Comparison of ENCODE assay signal across 17 cellular contexts in the genomic region with DNA sequence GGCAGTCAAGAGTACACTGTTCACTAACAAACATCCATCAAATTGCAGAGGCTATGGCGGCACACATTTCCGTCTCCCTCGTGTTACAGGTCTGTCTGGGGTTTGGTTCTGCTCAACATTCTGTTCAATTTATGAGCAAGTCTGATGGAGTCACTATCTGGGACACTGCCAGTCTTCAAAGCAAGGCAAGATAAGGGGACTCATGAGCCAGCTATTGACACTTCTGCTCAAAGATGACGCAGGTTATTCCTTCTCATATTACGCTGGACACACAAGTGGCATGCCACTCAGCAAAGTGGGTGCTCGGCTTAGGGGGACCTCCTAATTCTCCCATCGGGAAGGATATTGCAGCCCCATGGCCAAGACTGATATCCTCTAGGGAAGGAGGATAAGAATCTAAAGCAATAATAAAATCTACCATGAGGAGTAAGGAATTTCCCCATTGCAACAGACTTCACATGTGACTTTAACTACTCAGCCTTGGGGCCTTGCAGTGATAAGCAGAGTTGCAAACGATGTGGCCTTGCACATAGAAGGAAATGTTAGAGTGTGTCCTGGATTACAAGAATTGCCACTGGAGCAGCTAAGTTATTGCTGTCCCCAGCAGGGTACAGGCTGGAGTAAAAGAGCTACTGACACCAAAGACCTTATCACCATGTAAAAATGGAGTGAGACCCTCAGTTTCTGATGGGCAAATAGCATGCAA.
A peak's percentile ranks its signal among the peaks of the same experiment; 100 is the strongest.
DNase-seq lines count a peak whose midpoint lies in the region; ATAC-seq and TF ChIP-seq lines count a peak whose summit lies in the region.
"Had no signal": no experiment of that assay in that cellular context is flagged by ENCODE, and none has a peak within 500 bp of the region (broad histone marks: within the 10 kb centered on the region; RNA-seq: fewer than 3 reads in every experiment).

No MANE protein-coding gene starts in this region.

- TF ChIP-seq CTCF in C4-2B (conservative IDR thresholded peaks at IDR 0.05) (no peak), PC-3 (conservative IDR thresholded peaks at IDR 0.05; ENCODE audit: low read depth, low read length) (no peak)

- no peaks in the 10 kb centered on the region for H3K27me3 Mint-ChIP-seq in activated naive CD4-positive, alpha-beta T cell treated with anti-CD3 and anti-CD28 coated beads, Interleukin-2, amount 10 ng/mL, durations not matched to agents 7 days and 5 days
- H3K27me3 Mint-ChIP-seq: central memory CD8-positive, alpha-beta T cell; memory B cell had no signal

- POLR2A ChIA-PET in PC-3 (lab: Charles Lee; ENCODE audit: unreplicated experiment): no interaction called here

- H4K12ac ChIP-seq in trophoblast cell (ENCODE audit: low read depth, low read length): no peak overlapping the region

- H3K4me1 ChIP-seq in PC-3 (ENCODE audit: insufficient read depth, low read length): no peaks in the 10 kb centered on the region
- H3K4me1 ChIP-seq in trophoblast cell (ENCODE audit: control insufficient read depth in 1 of 2, insufficient read depth in 2 of 2, low read length in 2 of 2): no peaks in the 10 kb centered on the region

- no peak overlapping the region for H2BK12ac ChIP-seq in trophoblast cell (ENCODE audit: low read length)

- H3K79me2 ChIP-seq in PC-3 (ENCODE audit: low read length) (no peaks in the 10 kb centered on the region), trophoblast cell (ENCODE audit: control insufficient read depth, insufficient read depth, low read length, poor library complexity) (no peaks in the 10 kb centered on the region)

- no peak overlapping the region for H3K14ac ChIP-seq in trophoblast cell (ENCODE audit: low read length)

- H3K36me3 ChIP-seq in PC-3 (ENCODE audit: low read depth, low read length): no peaks in the 10 kb centered on the region
- no peaks in the 10 kb centered on the region for H3K36me3 ChIP-seq in trophoblast cell (ENCODE audit: control insufficient read depth in 1 of 2, insufficient read depth in 2 of 2, low read length in 2 of 2)

- no peak overlapping the region for H3K27ac Mint-ChIP-seq in activated naive CD4-positive, alpha-beta T cell treated with anti-CD3 and anti-CD28 coated beads, Interleukin-2, amount 10 ng/mL, durations not matched to agents 7 days and 5 days
- H3K27ac Mint-ChIP-seq: activated CD4-positive, alpha-beta memory T cell treated with anti-CD3 and anti-CD28 coated beads for 36 hours; memory B cell; T-helper 2 cell treated with Interferon-gamma antibody and Interleukin-4, amounts not matched to agents 5 μg/mL and 100 μg/mL, for 36 hours had no signal

- no peak overlapping the region for H3K18ac ChIP-seq in trophoblast cell (ENCODE audit: low read length)

- no peak overlapping the region for H4K8ac ChIP-seq in trophoblast cell (ENCODE audit: low read depth, low read length)

- H3K4me3 ChIP-seq in PC-3 (ENCODE audit: low read length): no peak overlapping the region
- H3K4me3 ChIP-seq in trophoblast cell (ENCODE audit: low read depth, low read length): no peak overlapping the region

- H3K4ac ChIP-seq in trophoblast cell (ENCODE audit: low read depth, low read length): no peak overlapping the region

- H2AK5ac ChIP-seq in trophoblast cell (ENCODE audit: low read length): no peak overlapping the region

- BruUV-seq in PC-3 (replicated peaks; lab: Mats Ljungman, UMichigan): no TSS peak

- no peak overlapping the region for H2BK5ac ChIP-seq in trophoblast cell (ENCODE audit: low read depth, low read length, poor library complexity)

- WGBS in trophoblast cell (ENCODE audit: extremely low coverage, insufficient coverage, insufficient read length): no CpG with 5 or more reads among the region's 8 CpGs

- DNase-seq in PC-3 (peak; percentile 52), fibroblast of peridontal ligament (ENCODE audit: extremely low read depth) (peak; percentile 53), trophoblast cell (peak; percentile 56 to 85), UCSD-AML1 (lab: John Stamatoyannopoulos, UW; ENCODE audit: unreplicated experiment) (no peak), NOMO-1 treated with DMSO at 0.1 percent for 48 hours (lab: John Stamatoyannopoulos, UW; ENCODE audit: unreplicated experiment) (no peak)
- no peak for DNase-seq in activated naive CD4-positive, alpha-beta T cell treated with anti-CD3 and anti-CD28 coated beads, Interleukin-2, amount 10 ng/mL, durations not matched to agents 7 days and 5 days
- DNase-seq: activated CD4-positive, alpha-beta memory T cell treated with anti-CD3 and anti-CD28 coated beads for 36 hours; activated gamma-delta T cell treated with Interleukin-2 at 50 U/mL for 16 hours; DMS79 treated with DMSO at 0.1 percent for 48 hours; NCI-H1092 treated with DMSO at 0.1 percent for 48 hours; NCI-H526 treated with DMSO at 0.1 percent for 48 hours; nucleus accumbens had no signal

- no peaks in the 10 kb centered on the region for H3K79me1 ChIP-seq in trophoblast cell (ENCODE audit: low read length)

- H3K9me3 Mint-ChIP-seq in activated naive CD4-positive, alpha-beta T cell treated with anti-CD3 and anti-CD28 coated beads, Interleukin-2, amount 10 ng/mL, durations not matched to agents 7 days and 5 days: no peaks in the 10 kb centered on the region
- H3K9me3 Mint-ChIP-seq: activated CD4-positive, alpha-beta memory T cell treated with anti-CD3 and anti-CD28 coated beads for 36 hours; memory B cell; T-helper 2 cell treated with Interferon-gamma antibody and Interleukin-4, amounts not matched to agents 5 μg/mL and 100 μg/mL, for 36 hours had no signal

- CTCF ChIA-PET in PC-3 (lab: Charles Lee): no interaction called here
- CTCF ChIA-PET in activated naive CD4-positive, alpha-beta T cell treated with anti-CD3 and anti-CD28 coated beads, Interleukin-2, amount 10 ng/mL, durations not matched to agents 7 days and 5 days (lab: Charles Lee): no interaction called here

- no peaks in the 10 kb centered on the region for H4K20me1 ChIP-seq in PC-3 (ENCODE audit: low read length)

- no peaks in the 10 kb centered on the region for H3K36me3 Mint-ChIP-seq in activated naive CD4-positive, alpha-beta T cell treated with anti-CD3 and anti-CD28 coated beads, Interleukin-2, amount 10 ng/mL, durations not matched to agents 7 days and 5 days
- H3K36me3 Mint-ChIP-seq: activated CD4-positive, alpha-beta memory T cell treated with anti-CD3 and anti-CD28 coated beads for 36 hours; memory B cell had no signal

- ATAC-seq in PC-3 (no peak), HG03565 (IDR thresholded peaks at IDR 0.05; ENCODE audit: unreplicated experiment) (no peak)

- no peak overlapping the region for H2BK120ac ChIP-seq in trophoblast cell (ENCODE audit: insufficient read depth, low read length, poor library complexity)

- H3K27ac ChIP-seq in C4-2B: peak overlapping the region; percentile 34; the same call in 1 of the 2 replicates
- no peak overlapping the region for H3K27ac ChIP-seq in PC-3 (ENCODE audit: low read length)
- H3K27ac ChIP-seq in trophoblast cell (ENCODE audit: low read depth, low read length): no peak overlapping the region

- H4K91ac ChIP-seq in trophoblast cell (ENCODE audit: low read depth, low read length): no peak overlapping the region

- H3K9ac ChIP-seq in PC-3 (ENCODE audit: low read length) (no peak overlapping the region), trophoblast cell (ENCODE audit: low read length) (no peak overlapping the region)

- no peak overlapping the region for H3K4me3 Mint-ChIP-seq in activated naive CD4-positive, alpha-beta T cell treated with anti-CD3 and anti-CD28 coated beads, Interleukin-2, amount 10 ng/mL, durations not matched to agents 7 days and 5 days
- H3K4me3 Mint-ChIP-seq: activated CD4-positive, alpha-beta memory T cell treated with anti-CD3 and anti-CD28 coated beads for 36 hours; central memory CD8-positive, alpha-beta T cell; memory B cell; T-helper 2 cell treated with Interferon-gamma antibody and Interleukin-4, amounts not matched to agents 5 μg/mL and 100 μg/mL, for 36 hours had no signal

- H3K9me3 ChIP-seq in PC-3 (ENCODE audit: low read length) (no peaks in the 10 kb centered on the region), trophoblast cell (ENCODE audit: insufficient read depth, low read depth, low read length) (no peaks in the 10 kb centered on the region)

- no peak overlapping the region for H3K4me2 ChIP-seq in PC-3 (ENCODE audit: low read length)
- no peak overlapping the region for H3K4me2 ChIP-seq in trophoblast cell (ENCODE audit: low read length)

- no peaks in the 10 kb centered on the region for H3K9me2 ChIP-seq in PC-3 (replicated peaks; ENCODE audit: low read length)

- no peak overlapping the region for H3K23ac ChIP-seq in trophoblast cell (ENCODE audit: low read length)

- H3F3A ChIP-seq in PC-3 (ENCODE audit: low read length, unreplicated experiment): no peaks in the 10 kb centered on the region

- H3K27me3 ChIP-seq in PC-3 (ENCODE audit: low read length): no peaks in the 10 kb centered on the region
- H3K27me3 ChIP-seq in trophoblast cell (ENCODE audit: insufficient read depth, low read length): no peaks in the 10 kb centered on the region

- H3K4me1 Mint-ChIP-seq in activated naive CD4-positive, alpha-beta T cell treated with anti-CD3 and anti-CD28 coated beads, Interleukin-2, amount 10 ng/mL, durations not matched to agents 7 days and 5 days: no peaks in the 10 kb centered on the region
- H3K4me1 Mint-ChIP-seq: central memory CD8-positive, alpha-beta T cell had no signal

- intact Hi-C loops in PC-3 (cut with micrococcal nuclease): no loop called here

- H2AFZ ChIP-seq in PC-3 (ENCODE audit: low read length): no peak overlapping the region
- no peak overlapping the region for H2AFZ ChIP-seq in trophoblast cell (ENCODE audit: insufficient read depth, low read length, poor library complexity)

Comparison
In these comparisons a context has a peak if more than half of its experiments do, and no peak if none do; other contexts are left out.
1. DNase-seq: peak in PC-3 (single experiment), fibroblast of peridontal ligament (single experiment) and trophoblast cell (2 of 2); none in UCSD-AML1 (single experiment), NOMO-1 treated with DMSO at 0.1 percent for 48 hours (single experiment) and activated naive CD4-positive, alpha-beta T cell treated with anti-CD3 and anti-CD28 coated beads, Interleukin-2, amount 10 ng/mL, durations not matched to agents 7 days and 5 days (single experiment).